8 cellular contexts compared by ENCODE assay signal in the genomic region with DNA sequence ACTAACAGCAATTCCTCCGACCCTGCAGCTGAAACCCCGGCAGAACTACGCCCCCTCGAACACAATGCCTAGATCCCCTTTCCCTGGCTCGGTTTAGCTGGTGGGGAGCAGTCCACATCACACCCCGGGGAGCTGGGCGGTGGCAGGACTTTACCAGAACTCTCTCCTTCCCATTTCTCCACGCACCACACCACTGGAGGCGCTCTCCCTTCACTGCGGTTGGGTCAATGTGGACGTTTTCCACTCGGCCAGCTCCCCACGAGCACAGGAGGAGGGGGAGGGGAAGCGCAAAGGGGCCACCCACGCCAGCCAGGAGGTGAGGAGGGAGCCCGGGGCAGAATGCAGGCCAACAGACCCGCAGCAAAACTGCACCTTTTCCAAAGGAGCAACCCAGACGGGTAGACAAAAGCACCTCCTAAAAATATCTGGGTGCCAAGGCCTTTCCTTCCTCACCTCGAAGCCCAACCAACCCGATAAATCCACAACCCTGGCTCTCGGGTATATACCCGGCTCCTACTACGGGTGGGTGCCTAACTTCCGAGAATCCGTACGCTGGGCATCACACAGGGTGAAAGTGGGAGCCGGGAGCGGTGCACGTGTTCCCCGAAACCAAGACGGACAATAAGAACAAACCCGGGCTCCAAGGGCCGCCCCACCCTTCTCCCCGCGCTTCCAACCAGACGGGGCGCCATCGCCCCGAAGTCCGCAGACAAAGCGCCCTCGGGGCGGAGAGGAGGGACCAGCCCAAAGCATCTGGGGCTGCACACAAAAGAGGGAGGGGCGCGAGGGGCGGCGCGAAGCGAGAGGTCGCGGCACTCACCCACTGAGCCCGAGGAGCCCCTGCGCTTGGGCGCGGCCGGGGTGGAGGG. TPM values are rescaled to one million over a fixed set of nuclear protein-coding genes. Genes with fewer than 3 reads are reported as not detected.
DNase-seq lines count a peak whose midpoint lies in the region; ATAC-seq and TF ChIP-seq lines count a peak whose summit lies in the region.

No MANE protein-coding gene starts in this region.

- peaks cover 13% of the 10 kb centered on the region for H3K36me3 Mint-ChIP-seq in activated CD4-positive, alpha-beta memory T cell treated with anti-CD3 and anti-CD28 coated beads, Interleukin-2, amount 10 ng/mL, durations not matched to agents 7 days and 5 days (ENCODE audit: low read depth)

- CTCF ChIA-PET in activated CD4-positive, alpha-beta memory T cell treated with anti-CD3 and anti-CD28 coated beads, Interleukin-2, amount 10 ng/mL, durations not matched to agents 7 days and 5 days (lab: Charles Lee): interaction anchor here (1.0 to 4.4 kb wide), 20 partner anchors 9 to 489 kb away, joined by 3 to 21 read pairs (median 5); a partner anchor contains a TSS

- peak overlapping the region; percentile 85 for H3K27ac Mint-ChIP-seq in activated CD4-positive, alpha-beta memory T cell treated with anti-CD3 and anti-CD28 coated beads, Interleukin-2, amount 10 ng/mL, durations not matched to agents 7 days and 5 days

- peak overlapping the region; percentile 82 for H3K4me3 ChIP-seq in lower leg skin (ENCODE audit: low read depth, poor library complexity, severe bottlenecking)

- DNase-seq in GM10266 (ENCODE audit: extremely low spot score) (peak; percentile 56), NCI-H774 (lab: John Stamatoyannopoulos, UW) (peak; percentile 35), ecto neural progenitor cell (ENCODE audit: low spot score) (peak; percentile 88), lower leg skin (ENCODE audit: low spot score in 2 of 2) (peak; percentile 92 to 98)
- peak; percentile 66 for DNase-seq in activated CD4-positive, alpha-beta memory T cell treated with anti-CD3 and anti-CD28 coated beads, Interleukin-2, amount 10 ng/mL, durations not matched to agents 7 days and 5 days
- DNase-seq in stimulated activated CD4-positive, alpha-beta T cell treated with anti-CD3 and anti-CD28 coated beads, Interleukin-4, amount 100 ng/mL, for 48 hours (ENCODE audit: low read depth in 2 of 2): peak; percentile 47 to 55

- peak; percentile 15 for ATAC-seq in HG03460 (IDR thresholded peaks at IDR 0.05; ENCODE audit: unreplicated experiment)
- no peak for ATAC-seq in GM19467 (IDR thresholded peaks at IDR 0.05; ENCODE audit: unreplicated experiment)

- WGBS in lower leg skin, 2 donors: 1 to 2% methylated on average over 49 to 53 of the region's 56 CpGs

- intact Hi-C loops in lower leg skin (cut with DNase I; ENCODE audit: low total_unique reads): loop anchor here (10.0 kb wide), 1 partner anchor 116 kb away; no protein-coding TSS in a partner anchor

- peak; percentile 73 for TF ChIP-seq CTCF in GM10266 (IDR thresholded peaks at IDR 0.05; ENCODE audit: control insufficient read depth, insufficient read depth, low read depth, missing control alignments)
- peak in 1 of 3 donors; percentile 76 for TF ChIP-seq CTCF in lower leg skin (IDR thresholded peaks at IDR 0.05)

- POLR2A ChIA-PET in activated CD4-positive, alpha-beta memory T cell treated with anti-CD3 and anti-CD28 coated beads, Interleukin-2, amount 10 ng/mL, durations not matched to agents 7 days and 5 days (lab: Charles Lee): interaction anchor here (0.8 to 4.4 kb wide), 26 partner anchors 8 to 490 kb away, joined by 3 to 40 read pairs (median 5); a partner anchor contains a TSS

- peaks cover 54% of the 10 kb centered on the region for H3K4me1 Mint-ChIP-seq in activated CD4-positive, alpha-beta memory T cell treated with anti-CD3 and anti-CD28 coated beads, Interleukin-2, amount 10 ng/mL, durations not matched to agents 7 days and 5 days

- peak in 1 of 2 donors; percentile 3 for TF ChIP-seq POLR2A in lower leg skin (IDR thresholded peaks at IDR 0.05)

- peak overlapping the region; percentile 100 for H3K4me3 Mint-ChIP-seq in activated CD4-positive, alpha-beta memory T cell treated with anti-CD3 and anti-CD28 coated beads, Interleukin-2, amount 10 ng/mL, durations not matched to agents 7 days and 5 days

- H3K9me3 Mint-ChIP-seq in activated CD4-positive, alpha-beta memory T cell treated with anti-CD3 and anti-CD28 coated beads, Interleukin-2, amount 10 ng/mL, durations not matched to agents 7 days and 5 days: no peaks in the 10 kb centered on the region

- H3K27me3 Mint-ChIP-seq in activated CD4-positive, alpha-beta memory T cell treated with anti-CD3 and anti-CD28 coated beads, Interleukin-2, amount 10 ng/mL, durations not matched to agents 7 days and 5 days: no peaks in the 10 kb centered on the region

RNA-seq across cellular contexts. Expression of a gene that starts 1.1 kb away (rescaled TPM):
- total RNA-seq in activated CD4-positive, alpha-beta memory T cell treated with anti-CD3 and anti-CD28 coated beads, Interleukin-2, amount 10 ng/mL, durations not matched to agents 7 days and 5 days: 10 to 100 TPM; 90.1 to 92.4 TPM
- 100 to 1,000 TPM; 249 to 292 (median 276) TPM for total RNA-seq in lower leg skin

Comparison
In these comparisons a context has a peak if more than half of its experiments do, and no peak if none do; other contexts are left out.
1. DNase-seq: peak in every context shown above with its lines; median percentile 95 in lower leg skin; 88 in ecto neural progenitor cell; 66 in activated CD4-positive, alpha-beta memory T cell treated with anti-CD3 and anti-CD28 coated beads, Interleukin-2, amount 10 ng/mL, durations not matched to agents 7 days and 5 days; 56 in GM10266; 51 in stimulated activated CD4-positive, alpha-beta T cell treated with anti-CD3 and anti-CD28 coated beads, Interleukin-4, amount 100 ng/mL, for 48 hours; 35 in NCI-H774.